In the genomic region with DNA sequence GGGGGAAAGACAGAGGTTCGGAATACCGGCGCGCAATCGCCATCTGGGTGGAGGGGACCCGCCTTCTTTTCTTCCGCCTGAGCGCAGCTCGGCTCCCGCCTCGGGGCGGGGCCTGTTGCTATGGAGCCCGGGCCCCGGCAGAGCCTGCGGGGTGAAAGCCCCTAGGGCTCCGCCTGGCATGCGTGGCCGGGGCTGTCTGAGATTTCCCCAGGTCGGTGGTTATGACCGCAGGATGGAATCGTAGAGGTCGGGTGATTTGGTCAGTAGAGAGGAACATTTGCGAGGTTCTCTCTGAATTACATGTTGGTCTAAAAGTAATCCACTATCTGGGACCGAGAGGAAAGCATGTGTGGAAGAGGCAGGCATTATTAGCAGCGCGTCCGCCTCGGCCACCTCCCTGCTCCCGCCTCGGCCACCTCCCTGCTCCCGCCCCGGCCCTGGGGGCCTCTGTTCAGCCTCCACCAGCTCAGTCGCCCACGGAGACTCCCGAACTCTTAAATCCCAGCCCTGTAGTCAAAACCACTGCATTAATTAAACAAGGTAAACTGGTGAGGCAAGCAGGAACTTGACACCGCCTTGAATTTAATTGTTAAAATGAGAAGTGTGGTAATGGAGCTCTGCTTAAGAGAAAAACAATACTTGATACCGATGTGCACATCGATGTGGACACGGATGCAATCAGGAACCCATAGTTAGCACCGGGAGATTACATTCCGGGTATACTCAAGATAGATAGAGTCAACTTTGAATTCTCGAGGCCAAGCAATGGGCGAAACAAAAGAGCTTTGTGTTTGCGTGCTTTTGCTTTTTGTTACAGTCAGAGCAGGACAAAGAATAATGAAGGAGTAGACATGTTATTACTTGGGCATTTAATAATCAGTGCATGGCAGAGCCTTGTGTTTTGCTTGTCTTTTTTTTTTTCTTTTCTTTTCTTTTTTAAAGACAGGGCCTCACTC, we compare ENCODE assay signal across 8 cellular contexts. TPM values are rescaled to one million over a fixed set of nuclear protein-coding genes. Genes with fewer than 3 reads are reported as not detected.
DNase-seq lines count a peak whose midpoint lies in the region; ATAC-seq and TF ChIP-seq lines count a peak whose summit lies in the region.

No MANE protein-coding gene starts in this region.

- intact Hi-C loops in CD8-positive, alpha-beta T cell (cut with DNase I, micrococcal nuclease), result loop anchor here (1.0 to 10.0 kb wide), 6 partner anchors 27 to 470 kb away; partner anchors contain the start of genes ARFIP1 (in 1 of the 2), MND1 (in 1 of the 2) and TIGD4 (in 1 of the 2)

- H3K27me3 Mint-ChIP-seq in CD8-positive, alpha-beta T cell (ENCODE audit: low read depth), result no peaks in the 10 kb centered on the region

- H3K4me1 Mint-ChIP-seq in CD8-positive, alpha-beta T cell (ENCODE audit: low read depth), result peaks cover 20% of the 10 kb centered on the region

- H3K4me3 ChIP-seq in CD8-positive, alpha-beta T cell (ENCODE audit: low read depth, low read length), result peak overlapping the region; percentile 53
- peak overlapping the region; percentile 43 for H3K4me3 ChIP-seq in NT2/D1 (ENCODE audit: insufficient read length, low read depth)
- peak overlapping the region; percentile 30 for H3K4me3 ChIP-seq in mononuclear cell (ENCODE audit: low read length)

- POLR2A ChIA-PET in CD8-positive, alpha-beta T cell (lab: Charles Lee), result interaction anchor here (0.6 kb wide), 1 partner anchor 219 kb away, joined by 3 read pairs; no protein-coding TSS in a partner anchor

- H3K4me1 ChIP-seq in CD8-positive, alpha-beta T cell (ENCODE audit: insufficient read depth, low read length), result peaks cover 11% of the 10 kb centered on the region
- H3K4me1 ChIP-seq in NT2/D1 (ENCODE audit: insufficient read depth, insufficient read length) (peaks cover 5% of the 10 kb centered on the region), mononuclear cell (ENCODE audit: insufficient read depth, low read length) (peaks cover 16% of the 10 kb centered on the region)

- ATAC-seq in CD8-positive, alpha-beta T cell, result peak; percentile 98
- peak; percentile 96 for ATAC-seq in GM19467 (IDR thresholded peaks at IDR 0.05; ENCODE audit: unreplicated experiment)
- peak; percentile 54 for ATAC-seq in HG03575 (IDR thresholded peaks at IDR 0.05; ENCODE audit: extremely low read depth, insufficient number of reproducible peaks, low FRiP score, unreplicated experiment)

- H3K36me3 ChIP-seq in CD8-positive, alpha-beta T cell (ENCODE audit: insufficient read depth, low read length), result no peaks in the 10 kb centered on the region
- no peaks in the 10 kb centered on the region for H3K36me3 ChIP-seq in NT2/D1 (ENCODE audit: insufficient read depth, insufficient read length, low read length)

- H3K9ac ChIP-seq in NT2/D1 (ENCODE audit: insufficient read length, low read depth), result peak overlapping the region; percentile 77

- H3K9me3 Mint-ChIP-seq in CD8-positive, alpha-beta T cell, result no peaks in the 10 kb centered on the region

- H3K27ac ChIP-seq in CD8-positive, alpha-beta T cell (ENCODE audit: low read depth, low read length), result peak overlapping the region; percentile 46

- CTCF ChIA-PET in CD8-positive, alpha-beta T cell (lab: Charles Lee), result interaction anchor here (0.6 to 1.4 kb wide), 6 partner anchors 12 to 582 kb away, joined by 3 read pairs; no protein-coding TSS in a partner anchor

- DNase-seq in CD8-positive, alpha-beta T cell, result peak; percentile 59 to 86 (median 80)
- DNase-seq in NT2/D1 (ENCODE audit: low read depth, low spot score) (no peak), activated T-cell treated with anti-CD3 and anti-CD28 coated beads for 1 hour (ENCODE audit: low read depth) (peak; percentile 77), epidermal melanocyte (ENCODE audit: insufficient read length, low spot score) (peak; percentile 84)
- DNase-seq in stimulated activated CD8-positive, alpha-beta memory T cell treated with anti-CD3 and anti-CD28 coated beads, Interleukin-4, amount 100 ng/mL, for 1 hour (ENCODE audit: low read depth in 2 of 2, low spot score in 1 of 2), result peak; percentile 54 to 65

- H3K27ac Mint-ChIP-seq in CD8-positive, alpha-beta T cell, result peak overlapping the region; percentile 85

- no peaks in the 10 kb centered on the region for H3K9me3 ChIP-seq in CD8-positive, alpha-beta T cell (ENCODE audit: low read length)
- no peaks in the 10 kb centered on the region for H3K9me3 ChIP-seq in NT2/D1 (ENCODE audit: insufficient read depth, low read length)
- H3K9me3 ChIP-seq in mononuclear cell (ENCODE audit: low read depth, low read length), result no peaks in the 10 kb centered on the region

- no peak for TF ChIP-seq CTCF in CD8-positive, alpha-beta T cell (IDR thresholded peaks at IDR 0.05)

- no peaks in the 10 kb centered on the region for H3K36me3 Mint-ChIP-seq in CD8-positive, alpha-beta T cell

- H3K4me3 Mint-ChIP-seq in CD8-positive, alpha-beta T cell, result peak overlapping the region; percentile 89

- no peaks in the 10 kb centered on the region for H3K27me3 ChIP-seq in CD8-positive, alpha-beta T cell (ENCODE audit: insufficient read depth, low read length)
- H3K27me3 ChIP-seq in NT2/D1 (ENCODE audit: insufficient read depth, insufficient read length) (no peaks in the 10 kb centered on the region), mononuclear cell (ENCODE audit: insufficient read depth, low read length) (no peaks in the 10 kb centered on the region)

RNA-seq across cellular contexts. Expression of gene TRIM2, which starts 45.2 kb away (rescaled TPM):
- under 1 TPM; 0.22 to 0.43 TPM for total RNA-seq in CD8-positive, alpha-beta T cell
- total RNA-seq in mononuclear cell, result 1.7 TPM
